ENCODE assay signal across 1 cellular context in the genomic region with DNA sequence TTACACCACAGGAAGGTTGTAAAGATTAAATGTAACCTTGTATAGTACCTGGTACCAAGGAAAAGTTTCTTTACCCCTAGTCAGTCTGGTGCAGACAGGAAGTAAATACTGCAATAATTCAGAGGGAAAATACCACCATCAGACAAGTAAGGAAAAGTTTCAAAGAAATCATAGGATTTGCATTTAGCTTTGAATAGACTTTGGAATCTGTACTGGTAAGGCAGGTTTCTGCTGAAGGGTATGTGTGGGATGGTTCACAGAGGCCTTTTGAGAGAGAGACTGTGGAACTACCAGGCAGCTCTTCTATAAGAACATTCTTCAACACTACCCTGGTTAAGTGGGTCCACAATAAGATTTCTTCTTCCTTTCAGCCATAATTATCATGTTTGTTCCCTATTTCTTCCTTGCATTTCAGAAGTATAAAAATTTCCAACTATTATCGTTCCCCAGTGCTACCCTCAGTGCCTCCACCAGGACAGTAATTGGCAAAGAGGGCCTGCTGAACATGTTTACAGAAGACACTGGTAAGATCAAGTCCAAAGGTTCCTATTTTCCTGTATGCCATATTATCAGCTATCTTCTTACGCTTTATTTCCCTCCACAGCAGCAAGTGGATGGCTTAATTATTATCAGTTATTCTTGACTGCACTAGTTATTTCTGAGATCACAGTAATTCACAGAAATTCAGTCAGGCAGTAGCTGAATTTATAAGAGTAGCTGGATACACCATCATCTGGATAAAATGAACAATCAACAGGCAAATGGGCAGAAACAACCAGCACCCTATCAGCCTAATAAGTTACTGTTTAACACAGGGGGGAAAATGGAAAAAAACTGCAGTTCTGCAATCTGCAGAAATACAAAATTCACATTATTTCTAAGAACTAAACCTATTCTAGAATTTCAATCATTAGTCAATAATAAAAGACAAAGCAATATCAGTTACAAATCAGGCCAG.
TF ChIP-seq lines count a peak whose summit lies in the region.

No MANE protein-coding gene starts in this region.

TF ChIP-seq in HepG2, 621 proteins besides CTCF, POLR2A, EP300 and RAD21 (continues in another document):
- TF ChIP-seq HNF4G (IDR thresholded peaks at IDR 0.05; ENCODE audit: borderline replicate concordance, low read depth, low read length) (peak; percentile 60; the same call in 1 of the 2 replicates), HNF4G (CRISPR knock-in tag; IDR thresholded peaks at IDR 0.05; ENCODE audit: borderline replicate concordance, low read depth) (0 out of 2 replicates have a peak, but pooled peaks have one; percentile 18), CREM (IDR thresholded peaks at IDR 0.05) (peak; percentile 29; the same call in 1 of the 2 replicates), CREM (CRISPR knock-in tag; IDR thresholded peaks at IDR 0.05) (no peak), SATB2 (CRISPR knock-in tag; IDR thresholded peaks at IDR 0.05) (no peak), SMYD3 (CRISPR knock-in tag; IDR thresholded peaks at IDR 0.05) (no peak), ATF7 (IDR thresholded peaks at IDR 0.05) (no peak), ATF7 (CRISPR knock-in tag; IDR thresholded peaks at IDR 0.05) (no peak), HOXA3 (CRISPR knock-in tag; IDR thresholded peaks at IDR 0.05) (no peak), ARID3A (IDR thresholded peaks at IDR 0.05; ENCODE audit: low read depth, low read length) (peak; percentile 41), MXD1 (CRISPR knock-in tag; IDR thresholded peaks at IDR 0.05) (no peak), SRF (IDR thresholded peaks at IDR 0.05; ENCODE audit: low read depth, low read length) (no peak), FOXP1 (IDR thresholded peaks at IDR 0.05) (no peak), FOXP1 (CRISPR knock-in tag; IDR thresholded peaks at IDR 0.05) (0 out of 2 replicates have a peak, but pooled peaks have one; percentile 17), ZMAT5 (CRISPR knock-in tag; IDR thresholded peaks at IDR 0.05; ENCODE audit: borderline replicate concordance, low read depth) (no peak), JUND (CRISPR knock-in tag; IDR thresholded peaks at IDR 0.05) (no peak), ZNF232 (CRISPR knock-in tag; IDR thresholded peaks at IDR 0.05; ENCODE audit: borderline replicate concordance) (no peak), HES4 (CRISPR knock-in tag; IDR thresholded peaks at IDR 0.05; ENCODE audit: borderline replicate concordance) (no peak), YEATS4 (CRISPR knock-in tag; IDR thresholded peaks at IDR 0.05; ENCODE audit: borderline replicate concordance) (no peak), GPBP1L1 (CRISPR knock-in tag; IDR thresholded peaks at IDR 0.05) (no peak), TEAD3 (CRISPR knock-in tag; optimal IDR thresholded peaks at IDR 0.05; ENCODE audit: borderline replicate concordance) (no peak), ZFX (CRISPR knock-in tag; IDR thresholded peaks at IDR 0.05; ENCODE audit: low read depth) (peak; percentile 52; the same call in 1 of the 2 replicates), ZNF383 (CRISPR knock-in tag; IDR thresholded peaks at IDR 0.05; ENCODE audit: borderline replicate concordance) (no peak), PHF21A (CRISPR knock-in tag; IDR thresholded peaks at IDR 0.05) (peak; percentile 22; the same call in 1 of the 2 replicates), SIN3B (IDR thresholded peaks at IDR 0.05; ENCODE audit: low read length) (no peak), IKZF1 (IDR thresholded peaks at IDR 0.05) (no peak), HMGXB3 (CRISPR knock-in tag; IDR thresholded peaks at IDR 0.05; ENCODE audit: borderline replicate concordance) (no peak), ZNF564 (CRISPR knock-in tag; IDR thresholded peaks at IDR 0.05) (no peak), ZNF431 (CRISPR knock-in tag; IDR thresholded peaks at IDR 0.05; ENCODE audit: borderline replicate concordance, low read depth) (no peak), FOXA3 (CRISPR knock-in tag; IDR thresholded peaks at IDR 0.05) (peak; percentile 81), SRY (CRISPR knock-in tag; IDR thresholded peaks at IDR 0.05) (no peak), ESRRA (CRISPR knock-in tag; IDR thresholded peaks at IDR 0.05; ENCODE audit: low read depth) (no peak)
- TF ChIP-seq, protein P1, sequence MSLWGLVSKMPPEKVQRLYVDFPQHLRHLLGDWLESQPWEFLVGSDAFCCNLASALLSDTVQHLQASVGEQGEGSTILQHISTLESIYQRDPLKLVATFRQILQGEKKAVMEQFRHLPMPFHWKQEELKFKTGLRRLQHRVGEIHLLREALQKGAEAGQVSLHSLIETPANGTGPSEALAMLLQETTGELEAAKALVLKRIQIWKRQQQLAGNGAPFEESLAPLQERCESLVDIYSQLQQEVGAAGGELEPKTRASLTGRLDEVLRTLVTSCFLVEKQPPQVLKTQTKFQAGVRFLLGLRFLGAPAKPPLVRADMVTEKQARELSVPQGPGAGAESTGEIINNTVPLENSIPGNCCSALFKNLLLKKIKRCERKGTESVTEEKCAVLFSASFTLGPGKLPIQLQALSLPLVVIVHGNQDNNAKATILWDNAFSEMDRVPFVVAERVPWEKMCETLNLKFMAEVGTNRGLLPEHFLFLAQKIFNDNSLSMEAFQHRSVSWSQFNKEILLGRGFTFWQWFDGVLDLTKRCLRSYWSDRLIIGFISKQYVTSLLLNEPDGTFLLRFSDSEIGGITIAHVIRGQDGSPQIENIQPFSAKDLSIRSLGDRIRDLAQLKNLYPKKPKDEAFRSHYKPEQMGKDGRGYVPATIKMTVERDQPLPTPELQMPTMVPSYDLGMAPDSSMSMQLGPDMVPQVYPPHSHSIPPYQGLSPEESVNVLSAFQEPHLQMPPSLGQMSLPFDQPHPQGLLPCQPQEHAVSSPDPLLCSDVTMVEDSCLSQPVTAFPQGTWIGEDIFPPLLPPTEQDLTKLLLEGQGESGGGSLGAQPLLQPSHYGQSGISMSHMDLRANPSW (CRISPR knock-in tag; IDR thresholded peaks at IDR 0.05; ENCODE audit: borderline replicate concordance), result no peak
- TF ChIP-seq, protein P2, sequence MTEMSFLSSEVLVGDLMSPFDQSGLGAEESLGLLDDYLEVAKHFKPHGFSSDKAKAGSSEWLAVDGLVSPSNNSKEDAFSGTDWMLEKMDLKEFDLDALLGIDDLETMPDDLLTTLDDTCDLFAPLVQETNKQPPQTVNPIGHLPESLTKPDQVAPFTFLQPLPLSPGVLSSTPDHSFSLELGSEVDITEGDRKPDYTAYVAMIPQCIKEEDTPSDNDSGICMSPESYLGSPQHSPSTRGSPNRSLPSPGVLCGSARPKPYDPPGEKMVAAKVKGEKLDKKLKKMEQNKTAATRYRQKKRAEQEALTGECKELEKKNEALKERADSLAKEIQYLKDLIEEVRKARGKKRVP (CRISPR knock-in tag; IDR thresholded peaks at IDR 0.05), result 0 out of 4 replicates have a peak, but pooled peaks of 1 of the 2 experiments have one; percentile 23
- TF ChIP-seq, protein P3, sequence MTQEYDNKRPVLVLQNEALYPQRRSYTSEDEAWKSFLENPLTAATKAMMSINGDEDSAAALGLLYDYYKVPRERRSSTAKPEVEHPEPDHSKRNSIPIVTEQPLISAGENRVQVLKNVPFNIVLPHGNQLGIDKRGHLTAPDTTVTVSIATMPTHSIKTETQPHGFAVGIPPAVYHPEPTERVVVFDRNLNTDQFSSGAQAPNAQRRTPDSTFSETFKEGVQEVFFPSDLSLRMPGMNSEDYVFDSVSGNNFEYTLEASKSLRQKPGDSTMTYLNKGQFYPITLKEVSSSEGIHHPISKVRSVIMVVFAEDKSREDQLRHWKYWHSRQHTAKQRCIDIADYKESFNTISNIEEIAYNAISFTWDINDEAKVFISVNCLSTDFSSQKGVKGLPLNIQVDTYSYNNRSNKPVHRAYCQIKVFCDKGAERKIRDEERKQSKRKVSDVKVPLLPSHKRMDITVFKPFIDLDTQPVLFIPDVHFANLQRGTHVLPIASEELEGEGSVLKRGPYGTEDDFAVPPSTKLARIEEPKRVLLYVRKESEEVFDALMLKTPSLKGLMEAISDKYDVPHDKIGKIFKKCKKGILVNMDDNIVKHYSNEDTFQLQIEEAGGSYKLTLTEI (CRISPR knock-in tag; conservative IDR thresholded peaks at IDR 0.05), result no peak
- TF ChIP-seq, protein P4, sequence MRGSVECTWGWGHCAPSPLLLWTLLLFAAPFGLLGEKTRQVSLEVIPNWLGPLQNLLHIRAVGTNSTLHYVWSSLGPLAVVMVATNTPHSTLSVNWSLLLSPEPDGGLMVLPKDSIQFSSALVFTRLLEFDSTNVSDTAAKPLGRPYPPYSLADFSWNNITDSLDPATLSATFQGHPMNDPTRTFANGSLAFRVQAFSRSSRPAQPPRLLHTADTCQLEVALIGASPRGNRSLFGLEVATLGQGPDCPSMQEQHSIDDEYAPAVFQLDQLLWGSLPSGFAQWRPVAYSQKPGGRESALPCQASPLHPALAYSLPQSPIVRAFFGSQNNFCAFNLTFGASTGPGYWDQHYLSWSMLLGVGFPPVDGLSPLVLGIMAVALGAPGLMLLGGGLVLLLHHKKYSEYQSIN (CRISPR knock-in tag; IDR thresholded peaks at IDR 0.05; ENCODE audit: borderline replicate concordance), result no peak
- TF ChIP-seq, protein P5, sequence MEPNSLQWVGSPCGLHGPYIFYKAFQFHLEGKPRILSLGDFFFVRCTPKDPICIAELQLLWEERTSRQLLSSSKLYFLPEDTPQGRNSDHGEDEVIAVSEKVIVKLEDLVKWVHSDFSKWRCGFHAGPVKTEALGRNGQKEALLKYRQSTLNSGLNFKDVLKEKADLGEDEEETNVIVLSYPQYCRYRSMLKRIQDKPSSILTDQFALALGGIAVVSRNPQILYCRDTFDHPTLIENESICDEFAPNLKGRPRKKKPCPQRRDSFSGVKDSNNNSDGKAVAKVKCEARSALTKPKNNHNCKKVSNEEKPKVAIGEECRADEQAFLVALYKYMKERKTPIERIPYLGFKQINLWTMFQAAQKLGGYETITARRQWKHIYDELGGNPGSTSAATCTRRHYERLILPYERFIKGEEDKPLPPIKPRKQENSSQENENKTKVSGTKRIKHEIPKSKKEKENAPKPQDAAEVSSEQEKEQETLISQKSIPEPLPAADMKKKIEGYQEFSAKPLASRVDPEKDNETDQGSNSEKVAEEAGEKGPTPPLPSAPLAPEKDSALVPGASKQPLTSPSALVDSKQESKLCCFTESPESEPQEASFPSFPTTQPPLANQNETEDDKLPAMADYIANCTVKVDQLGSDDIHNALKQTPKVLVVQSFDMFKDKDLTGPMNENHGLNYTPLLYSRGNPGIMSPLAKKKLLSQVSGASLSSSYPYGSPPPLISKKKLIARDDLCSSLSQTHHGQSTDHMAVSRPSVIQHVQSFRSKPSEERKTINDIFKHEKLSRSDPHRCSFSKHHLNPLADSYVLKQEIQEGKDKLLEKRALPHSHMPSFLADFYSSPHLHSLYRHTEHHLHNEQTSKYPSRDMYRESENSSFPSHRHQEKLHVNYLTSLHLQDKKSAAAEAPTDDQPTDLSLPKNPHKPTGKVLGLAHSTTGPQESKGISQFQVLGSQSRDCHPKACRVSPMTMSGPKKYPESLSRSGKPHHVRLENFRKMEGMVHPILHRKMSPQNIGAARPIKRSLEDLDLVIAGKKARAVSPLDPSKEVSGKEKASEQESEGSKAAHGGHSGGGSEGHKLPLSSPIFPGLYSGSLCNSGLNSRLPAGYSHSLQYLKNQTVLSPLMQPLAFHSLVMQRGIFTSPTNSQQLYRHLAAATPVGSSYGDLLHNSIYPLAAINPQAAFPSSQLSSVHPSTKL (CRISPR knock-in tag; IDR thresholded peaks at IDR 0.05), result peak; percentile 48
